Comparison of ENCODE assay signal across 8 cellular contexts in genomic region chr12:50556796-50557195, GRCh38. TPM values are rescaled to one million over a fixed set of nuclear protein-coding genes. Genes with fewer than 3 reads are reported as not detected.
DNase-seq lines count a peak whose midpoint lies in the region; ATAC-seq, FAIRE-seq and TF ChIP-seq lines count a peak whose summit lies in the region.
"Not testable (repeated sequence)": the region's sequence is repeated elsewhere in the genome, so short reads cannot be mapped to it uniquely, and the experiment has no call there.

No MANE protein-coding gene starts in this region.

- FAIRE-seq in A549 (lab: Jason Lieb, UNC): not testable (repeated sequence)

- H3K4me3 Mint-ChIP-seq in HFFc6: peak overlapping the region; percentile 55
- H3K4me3 Mint-ChIP-seq in activated CD4-positive, alpha-beta T cell treated with anti-CD3 and anti-CD28 coated beads, Interleukin-2, amount 10 ng/mL, durations not matched to agents 24 days and 14 days: not testable (repeated sequence)

- TF ChIP-seq RAD21 in A549 (conservative IDR thresholded peaks at IDR 0.05 in 1 of 2, IDR thresholded peaks at IDR 0.05 in 1 of 2): not testable (repeated sequence)

- TF ChIP-seq EP300 in A549 (IDR thresholded peaks at IDR 0.05): not testable (repeated sequence)

- H3K4me1 Mint-ChIP-seq in HFFc6 (ENCODE audit: low read depth): peaks cover 34% of the 10 kb centered on the region
- peaks cover 20% of the 10 kb centered on the region for H3K4me1 Mint-ChIP-seq in activated CD4-positive, alpha-beta T cell treated with anti-CD3 and anti-CD28 coated beads, Interleukin-2, amount 10 ng/mL, durations not matched to agents 24 days and 14 days

- CTCF ChIA-PET in A549 (lab: Yijun Ruan, JAX): interaction anchor here (1.1 to 1.5 kb wide), 3 partner anchors 9 to 25 kb away, joined by 3 read pairs; no protein-coding TSS in a partner anchor

- not testable (repeated sequence) for TF ChIP-seq POLR2A in A549 (IDR thresholded peaks at IDR 0.05; ENCODE audit: low read length); adrenal gland (IDR thresholded peaks at IDR 0.05)

- peaks cover 24% of the 10 kb centered on the region for H3K4me1 ChIP-seq in A549
- peaks cover 0 to 26% of the 10 kb centered on the region in 2 donors for H3K4me1 ChIP-seq in adrenal gland (replicated peaks in 1 of 2)

- not testable (repeated sequence) for H3K27me3 Mint-ChIP-seq in HFFc6 (ENCODE audit: insufficient read depth); activated CD4-positive, alpha-beta T cell treated with anti-CD3 and anti-CD28 coated beads, Interleukin-2, amount 10 ng/mL, durations not matched to agents 24 days and 14 days

- intact Hi-C loops in activated CD4-positive, alpha-beta T cell treated with anti-CD3 and anti-CD28 coated beads, Interleukin-2, amount 10 ng/mL, durations not matched to agents 24 days and 14 days (cut with micrococcal nuclease): loop anchor here (5.0 kb wide), 1 partner anchor 41 kb away; no protein-coding TSS in a partner anchor
- intact Hi-C loops in adrenal gland (cut with DNase I): not testable (repeated sequence)

- peaks cover 12% of the 10 kb centered on the region for H3K36me3 Mint-ChIP-seq in HFFc6 (ENCODE audit: low read depth)
- H3K36me3 Mint-ChIP-seq in activated CD4-positive, alpha-beta T cell treated with anti-CD3 and anti-CD28 coated beads, Interleukin-2, amount 10 ng/mL, durations not matched to agents 24 days and 14 days (ENCODE audit: low read depth): peaks cover 27% of the 10 kb centered on the region

- peak overlapping the region in 1 of 2 experiments; percentile 71; a peak in 3 of 6 replicates for H3K27ac ChIP-seq in A549
- not testable (repeated sequence) for H3K27ac ChIP-seq in adrenal gland

- H3K27ac Mint-ChIP-seq in HFFc6: peak overlapping the region; percentile 76
- H3K27ac Mint-ChIP-seq in activated CD4-positive, alpha-beta T cell treated with anti-CD3 and anti-CD28 coated beads, Interleukin-2, amount 10 ng/mL, durations not matched to agents 24 days and 14 days: peak overlapping the region; percentile 51

- not testable (repeated sequence) for H3K36me3 ChIP-seq in adrenal gland (replicated peaks in 1 of 2)

- H3K9me3 Mint-ChIP-seq in HFFc6; activated CD4-positive, alpha-beta T cell treated with anti-CD3 and anti-CD28 coated beads, Interleukin-2, amount 10 ng/mL, durations not matched to agents 24 days and 14 days: not testable (repeated sequence)

- not testable (repeated sequence) for H3K4me3 ChIP-seq in A549, adrenal gland

- 28% methylated on average over 7 of the region's 7 CpGs for WGBS in A549 (ENCODE audit: missing lambda C conversion rate)
- 54 to 72% (median 64%) methylated on average over 7 of the region's 7 CpGs for WGBS in adrenal gland, 4 donors

- peak in 1 of 2 experiments; percentile 52; a peak in 3 of 6 replicates for ATAC-seq in A549

- not testable (repeated sequence) for H3K27me3 ChIP-seq in adrenal gland

- peak in 1 of 2 experiments; percentile 57 for DNase-seq in A549 (ENCODE audit: low read depth in 1 of 2, low spot score in 1 of 2)
- peak; percentile 79 for DNase-seq in HFFc6
- peak; percentile 34 for DNase-seq in RKO (ENCODE audit: low spot score)
- DNase-seq in activated CD4-positive, alpha-beta T cell treated with anti-CD3 and anti-CD28 coated beads, Interleukin-2, amount 10 ng/mL, durations not matched to agents 24 days and 14 days: not testable (repeated sequence)
- DNase-seq in adrenal gland: peak in 5 of 7 donors; percentile 42 to 54 (median 50)
- peak; percentile 38 for DNase-seq in dermis blood vessel endothelial cell
- DNase-seq in kidney tubule cell (ENCODE audit: low spot score): peak; percentile 84
- peak; percentile 28 to 32 for DNase-seq in stimulated activated CD4-positive, alpha-beta T cell treated with anti-CD3 and anti-CD28 coated beads, Interleukin-4, amount 100 ng/mL, for 48 hours (ENCODE audit: low read depth in 2 of 2)

- H3K4me2 ChIP-seq in A549: peak overlapping the region; percentile 46

- POLR2A ChIA-PET in A549 (lab: Yijun Ruan, JAX): not testable (repeated sequence)

- H3K9me3 ChIP-seq in A549; adrenal gland (replicated peaks in 1 of 3): not testable (repeated sequence)

- not testable (repeated sequence) for TF ChIP-seq CTCF in A549 (IDR thresholded peaks at IDR 0.05); HFFc6 (IDR thresholded peaks at IDR 0.05); adrenal gland (IDR thresholded peaks at IDR 0.05)

TF ChIP-seq in A549, 52 proteins besides CTCF, POLR2A, EP300 and RAD21:
- TF ChIP-seq CEBPB (IDR thresholded peaks at IDR 0.05) (0 out of 4 replicates have a peak, but pooled peaks of 1 of the 2 experiments have one; percentile 6), FOSL2 (IDR thresholded peaks at IDR 0.05) (peak; percentile 42; the same call in 1 of the 2 replicates), FOSL2 (CRISPR knock-in tag; IDR thresholded peaks at IDR 0.05) (peak; percentile 87)

RNA-seq across cellular contexts. Expression of gene DIP2B, which starts 52.0 kb away (rescaled TPM):
- 29.3 and 32.8 TPM in 2 replicates for polyA plus RNA-seq in A549 (2011; rRNA removed)
- polyA plus RNA-seq in A549 (2012; cell fraction: cytosol; rRNA removed): 10.6 and 13.3 TPM in 2 replicates
- 13.1 and 18.6 TPM in 2 replicates for polyA plus RNA-seq in A549 (2012; cell fraction: nucleus; rRNA removed)
- 16.2 to 16.9 TPM (median 16.4 TPM) in 3 replicates for polyA plus RNA-seq in A549 (2017; fragmentation: RNase III; extraction: RNeasy Plus Mini Kit Qiagen cat#74134 plus additional on column Dnase treatment)
- 71.4 and 73.4 TPM in 2 replicates for polyA minus RNA-seq in A549 (2011; rRNA and poly(A)+ RNA removed)
- 10 to 100 TPM; 17.4 to 24.7 (median 20.6) TPM for total RNA-seq in HFFc6 (2021; fragmentation: NEBNext Ultra II Directional; extraction: Animal tissue kit (Norgen Biotek cat#: 25700))
- 26.4 and 29.4 TPM in 2 replicates for total RNA-seq in activated CD4-positive, alpha-beta T cell treated with anti-CD3 and anti-CD28 coated beads, Interleukin-2, amount 10 ng/mL, durations not matched to agents 24 days and 14 days
- total RNA-seq in adrenal gland: 10 to 100 TPM; 17.6 to 46.6 (median 34.0) TPM
- 10 to 100 TPM in 1 of 3 donors, 1 to 10 TPM in 2; 3.4 to 12.9 (median 5.2) TPM for polyA plus RNA-seq in adrenal gland
- total RNA-seq in dermis blood vessel endothelial cell: 44.1 and 44.6 TPM in 2 replicates
